In the genomic region with DNA sequence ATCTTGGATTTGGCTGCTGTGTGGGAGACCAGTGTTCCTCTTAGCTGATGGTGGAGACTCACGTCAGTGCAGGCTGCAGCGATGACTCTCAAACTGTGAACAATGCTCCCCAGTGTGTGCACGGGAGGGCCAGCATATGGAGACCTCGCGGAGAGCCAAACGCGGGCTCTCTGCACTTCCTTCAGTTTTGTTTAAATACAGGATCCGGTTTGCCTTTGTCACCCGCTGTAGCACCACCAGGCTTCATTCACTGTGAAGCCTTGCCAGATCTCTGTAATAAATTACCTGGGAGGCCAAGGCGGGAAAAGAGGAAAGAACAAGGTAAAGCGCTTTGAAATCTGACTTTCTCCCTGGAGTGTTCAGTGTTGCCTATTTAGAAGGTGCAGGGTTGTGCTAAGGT, we compare ENCODE assay signal across 1 cellular context.
TF ChIP-seq lines count a peak whose summit lies in the region.

No MANE protein-coding gene starts in this region.

TF ChIP-seq in HepG2, 621 proteins besides CTCF, POLR2A, EP300 and RAD21 (continued from another document and continues in another):
- TF ChIP-seq, protein P1, sequence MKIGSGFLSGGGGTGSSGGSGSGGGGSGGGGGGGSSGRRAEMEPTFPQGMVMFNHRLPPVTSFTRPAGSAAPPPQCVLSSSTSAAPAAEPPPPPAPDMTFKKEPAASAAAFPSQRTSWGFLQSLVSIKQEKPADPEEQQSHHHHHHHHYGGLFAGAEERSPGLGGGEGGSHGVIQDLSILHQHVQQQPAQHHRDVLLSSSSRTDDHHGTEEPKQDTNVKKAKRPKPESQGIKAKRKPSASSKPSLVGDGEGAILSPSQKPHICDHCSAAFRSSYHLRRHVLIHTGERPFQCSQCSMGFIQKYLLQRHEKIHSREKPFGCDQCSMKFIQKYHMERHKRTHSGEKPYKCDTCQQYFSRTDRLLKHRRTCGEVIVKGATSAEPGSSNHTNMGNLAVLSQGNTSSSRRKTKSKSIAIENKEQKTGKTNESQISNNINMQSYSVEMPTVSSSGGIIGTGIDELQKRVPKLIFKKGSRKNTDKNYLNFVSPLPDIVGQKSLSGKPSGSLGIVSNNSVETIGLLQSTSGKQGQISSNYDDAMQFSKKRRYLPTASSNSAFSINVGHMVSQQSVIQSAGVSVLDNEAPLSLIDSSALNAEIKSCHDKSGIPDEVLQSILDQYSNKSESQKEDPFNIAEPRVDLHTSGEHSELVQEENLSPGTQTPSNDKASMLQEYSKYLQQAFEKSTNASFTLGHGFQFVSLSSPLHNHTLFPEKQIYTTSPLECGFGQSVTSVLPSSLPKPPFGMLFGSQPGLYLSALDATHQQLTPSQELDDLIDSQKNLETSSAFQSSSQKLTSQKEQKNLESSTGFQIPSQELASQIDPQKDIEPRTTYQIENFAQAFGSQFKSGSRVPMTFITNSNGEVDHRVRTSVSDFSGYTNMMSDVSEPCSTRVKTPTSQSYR (CRISPR knock-in tag; IDR thresholded peaks at IDR 0.05; ENCODE audit: borderline replicate concordance), result no peak
- TF ChIP-seq PRPF4 (IDR thresholded peaks at IDR 0.05; ENCODE audit: low read depth, low read length, poor library complexity, severe bottlenecking), result no peak
- TF ChIP-seq, protein P2, sequence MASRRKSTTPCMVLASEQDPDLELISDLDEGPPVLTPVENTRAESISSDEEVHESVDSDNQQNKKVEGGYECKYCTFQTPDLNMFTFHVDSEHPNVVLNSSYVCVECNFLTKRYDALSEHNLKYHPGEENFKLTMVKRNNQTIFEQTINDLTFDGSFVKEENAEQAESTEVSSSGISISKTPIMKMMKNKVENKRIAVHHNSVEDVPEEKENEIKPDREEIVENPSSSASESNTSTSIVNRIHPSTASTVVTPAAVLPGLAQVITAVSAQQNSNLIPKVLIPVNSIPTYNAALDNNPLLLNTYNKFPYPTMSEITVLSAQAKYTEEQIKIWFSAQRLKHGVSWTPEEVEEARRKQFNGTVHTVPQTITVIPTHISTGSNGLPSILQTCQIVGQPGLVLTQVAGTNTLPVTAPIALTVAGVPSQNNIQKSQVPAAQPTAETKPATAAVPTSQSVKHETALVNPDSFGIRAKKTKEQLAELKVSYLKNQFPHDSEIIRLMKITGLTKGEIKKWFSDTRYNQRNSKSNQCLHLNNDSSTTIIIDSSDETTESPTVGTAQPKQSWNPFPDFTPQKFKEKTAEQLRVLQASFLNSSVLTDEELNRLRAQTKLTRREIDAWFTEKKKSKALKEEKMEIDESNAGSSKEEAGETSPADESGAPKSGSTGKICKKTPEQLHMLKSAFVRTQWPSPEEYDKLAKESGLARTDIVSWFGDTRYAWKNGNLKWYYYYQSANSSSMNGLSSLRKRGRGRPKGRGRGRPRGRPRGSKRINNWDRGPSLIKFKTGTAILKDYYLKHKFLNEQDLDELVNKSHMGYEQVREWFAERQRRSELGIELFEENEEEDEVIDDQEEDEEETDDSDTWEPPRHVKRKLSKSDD (CRISPR knock-in tag; IDR thresholded peaks at IDR 0.05; ENCODE audit: low read depth), result no peak
- TF ChIP-seq, protein P3, sequence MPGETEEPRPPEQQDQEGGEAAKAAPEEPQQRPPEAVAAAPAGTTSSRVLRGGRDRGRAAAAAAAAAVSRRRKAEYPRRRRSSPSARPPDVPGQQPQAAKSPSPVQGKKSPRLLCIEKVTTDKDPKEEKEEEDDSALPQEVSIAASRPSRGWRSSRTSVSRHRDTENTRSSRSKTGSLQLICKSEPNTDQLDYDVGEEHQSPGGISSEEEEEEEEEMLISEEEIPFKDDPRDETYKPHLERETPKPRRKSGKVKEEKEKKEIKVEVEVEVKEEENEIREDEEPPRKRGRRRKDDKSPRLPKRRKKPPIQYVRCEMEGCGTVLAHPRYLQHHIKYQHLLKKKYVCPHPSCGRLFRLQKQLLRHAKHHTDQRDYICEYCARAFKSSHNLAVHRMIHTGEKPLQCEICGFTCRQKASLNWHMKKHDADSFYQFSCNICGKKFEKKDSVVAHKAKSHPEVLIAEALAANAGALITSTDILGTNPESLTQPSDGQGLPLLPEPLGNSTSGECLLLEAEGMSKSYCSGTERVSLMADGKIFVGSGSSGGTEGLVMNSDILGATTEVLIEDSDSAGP (CRISPR knock-in tag; IDR thresholded peaks at IDR 0.05; ENCODE audit: borderline replicate concordance), result no peak
- no peak for TF ChIP-seq SMC3 (IDR thresholded peaks at IDR 0.05; ENCODE audit: low read length)
- no peak for TF ChIP-seq KAT2B (IDR thresholded peaks at IDR 0.05; ENCODE audit: borderline replicate concordance, low read depth, low read length)
- TF ChIP-seq ZNF546 (CRISPR knock-in tag; conservative IDR thresholded peaks at IDR 0.05), result no peak
- no peak for TF ChIP-seq ZNF17 (CRISPR knock-in tag; IDR thresholded peaks at IDR 0.05)
- TF ChIP-seq, protein P4, sequence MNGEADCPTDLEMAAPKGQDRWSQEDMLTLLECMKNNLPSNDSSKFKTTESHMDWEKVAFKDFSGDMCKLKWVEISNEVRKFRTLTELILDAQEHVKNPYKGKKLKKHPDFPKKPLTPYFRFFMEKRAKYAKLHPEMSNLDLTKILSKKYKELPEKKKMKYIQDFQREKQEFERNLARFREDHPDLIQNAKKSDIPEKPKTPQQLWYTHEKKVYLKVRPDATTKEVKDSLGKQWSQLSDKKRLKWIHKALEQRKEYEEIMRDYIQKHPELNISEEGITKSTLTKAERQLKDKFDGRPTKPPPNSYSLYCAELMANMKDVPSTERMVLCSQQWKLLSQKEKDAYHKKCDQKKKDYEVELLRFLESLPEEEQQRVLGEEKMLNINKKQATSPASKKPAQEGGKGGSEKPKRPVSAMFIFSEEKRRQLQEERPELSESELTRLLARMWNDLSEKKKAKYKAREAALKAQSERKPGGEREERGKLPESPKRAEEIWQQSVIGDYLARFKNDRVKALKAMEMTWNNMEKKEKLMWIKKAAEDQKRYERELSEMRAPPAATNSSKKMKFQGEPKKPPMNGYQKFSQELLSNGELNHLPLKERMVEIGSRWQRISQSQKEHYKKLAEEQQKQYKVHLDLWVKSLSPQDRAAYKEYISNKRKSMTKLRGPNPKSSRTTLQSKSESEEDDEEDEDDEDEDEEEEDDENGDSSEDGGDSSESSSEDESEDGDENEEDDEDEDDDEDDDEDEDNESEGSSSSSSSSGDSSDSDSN (CRISPR knock-in tag; IDR thresholded peaks at IDR 0.05), result peak; percentile 32; the same call in 1 of the 2 replicates
- no peak for TF ChIP-seq MTF1 (CRISPR knock-in tag; IDR thresholded peaks at IDR 0.05)
- no peak for TF ChIP-seq HCFC1 (IDR thresholded peaks at IDR 0.05; ENCODE audit: low read depth, low read length)
- TF ChIP-seq ZNF12 (CRISPR knock-in tag; IDR thresholded peaks at IDR 0.05), result peak; percentile 65; the same call in 1 of the 2 replicates
- TF ChIP-seq, protein P5, sequence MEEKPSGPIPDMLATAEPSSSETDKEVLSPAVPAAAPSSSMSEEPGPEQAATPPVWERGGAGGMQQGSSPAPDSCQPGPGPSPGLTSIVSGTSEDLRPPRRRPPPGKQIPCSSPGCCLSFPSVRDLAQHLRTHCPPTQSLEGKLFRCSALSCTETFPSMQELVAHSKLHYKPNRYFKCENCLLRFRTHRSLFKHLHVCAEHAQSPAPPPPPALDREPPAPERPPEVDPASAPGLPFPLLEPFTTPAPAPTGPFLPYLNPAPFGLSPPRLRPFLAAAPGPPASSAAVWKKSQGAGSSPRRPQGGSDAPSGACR (CRISPR knock-in tag; IDR thresholded peaks at IDR 0.05), result no peak
- TF ChIP-seq, protein P6, sequence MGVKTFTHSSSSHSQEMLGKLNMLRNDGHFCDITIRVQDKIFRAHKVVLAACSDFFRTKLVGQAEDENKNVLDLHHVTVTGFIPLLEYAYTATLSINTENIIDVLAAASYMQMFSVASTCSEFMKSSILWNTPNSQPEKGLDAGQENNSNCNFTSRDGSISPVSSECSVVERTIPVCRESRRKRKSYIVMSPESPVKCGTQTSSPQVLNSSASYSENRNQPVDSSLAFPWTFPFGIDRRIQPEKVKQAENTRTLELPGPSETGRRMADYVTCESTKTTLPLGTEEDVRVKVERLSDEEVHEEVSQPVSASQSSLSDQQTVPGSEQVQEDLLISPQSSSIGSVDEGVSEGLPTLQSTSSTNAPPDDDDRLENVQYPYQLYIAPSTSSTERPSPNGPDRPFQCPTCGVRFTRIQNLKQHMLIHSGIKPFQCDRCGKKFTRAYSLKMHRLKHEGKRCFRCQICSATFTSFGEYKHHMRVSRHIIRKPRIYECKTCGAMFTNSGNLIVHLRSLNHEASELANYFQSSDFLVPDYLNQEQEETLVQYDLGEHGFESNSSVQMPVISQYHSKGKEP (CRISPR knock-in tag; IDR thresholded peaks at IDR 0.05), result no peak
- no peak for TF ChIP-seq ATM (IDR thresholded peaks at IDR 0.05; ENCODE audit: borderline replicate concordance)
- TF ChIP-seq, protein P7, sequence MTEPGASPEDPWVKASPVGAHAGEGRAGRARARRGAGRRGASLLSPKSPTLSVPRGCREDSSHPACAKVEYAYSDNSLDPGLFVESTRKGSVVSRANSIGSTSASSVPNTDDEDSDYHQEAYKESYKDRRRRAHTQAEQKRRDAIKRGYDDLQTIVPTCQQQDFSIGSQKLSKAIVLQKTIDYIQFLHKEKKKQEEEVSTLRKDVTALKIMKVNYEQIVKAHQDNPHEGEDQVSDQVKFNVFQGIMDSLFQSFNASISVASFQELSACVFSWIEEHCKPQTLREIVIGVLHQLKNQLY (CRISPR knock-in tag; IDR thresholded peaks at IDR 0.05), result no peak
- no peak for TF ChIP-seq ZNF430 (CRISPR knock-in tag; IDR thresholded peaks at IDR 0.05)
- no peak for TF ChIP-seq SETDB1 (CRISPR knock-in tag; IDR thresholded peaks at IDR 0.05; ENCODE audit: borderline replicate concordance)
- TF ChIP-seq, protein P8, sequence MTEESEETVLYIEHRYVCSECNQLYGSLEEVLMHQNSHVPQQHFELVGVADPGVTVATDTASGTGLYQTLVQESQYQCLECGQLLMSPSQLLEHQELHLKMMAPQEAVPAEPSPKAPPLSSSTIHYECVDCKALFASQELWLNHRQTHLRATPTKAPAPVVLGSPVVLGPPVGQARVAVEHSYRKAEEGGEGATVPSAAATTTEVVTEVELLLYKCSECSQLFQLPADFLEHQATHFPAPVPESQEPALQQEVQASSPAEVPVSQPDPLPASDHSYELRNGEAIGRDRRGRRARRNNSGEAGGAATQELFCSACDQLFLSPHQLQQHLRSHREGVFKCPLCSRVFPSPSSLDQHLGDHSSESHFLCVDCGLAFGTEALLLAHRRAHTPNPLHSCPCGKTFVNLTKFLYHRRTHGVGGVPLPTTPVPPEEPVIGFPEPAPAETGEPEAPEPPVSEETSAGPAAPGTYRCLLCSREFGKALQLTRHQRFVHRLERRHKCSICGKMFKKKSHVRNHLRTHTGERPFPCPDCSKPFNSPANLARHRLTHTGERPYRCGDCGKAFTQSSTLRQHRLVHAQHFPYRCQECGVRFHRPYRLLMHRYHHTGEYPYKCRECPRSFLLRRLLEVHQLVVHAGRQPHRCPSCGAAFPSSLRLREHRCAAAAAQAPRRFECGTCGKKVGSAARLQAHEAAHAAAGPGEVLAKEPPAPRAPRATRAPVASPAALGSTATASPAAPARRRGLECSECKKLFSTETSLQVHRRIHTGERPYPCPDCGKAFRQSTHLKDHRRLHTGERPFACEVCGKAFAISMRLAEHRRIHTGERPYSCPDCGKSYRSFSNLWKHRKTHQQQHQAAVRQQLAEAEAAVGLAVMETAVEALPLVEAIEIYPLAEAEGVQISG (CRISPR knock-in tag; IDR thresholded peaks at IDR 0.05), result peak; percentile 46; the same call in 1 of the 2 replicates
- TF ChIP-seq ZNF780A (CRISPR knock-in tag; IDR thresholded peaks at IDR 0.05), result no peak
- TF ChIP-seq ZNF354B (CRISPR knock-in tag; IDR thresholded peaks at IDR 0.05), result no peak
- TF ChIP-seq, protein P9, sequence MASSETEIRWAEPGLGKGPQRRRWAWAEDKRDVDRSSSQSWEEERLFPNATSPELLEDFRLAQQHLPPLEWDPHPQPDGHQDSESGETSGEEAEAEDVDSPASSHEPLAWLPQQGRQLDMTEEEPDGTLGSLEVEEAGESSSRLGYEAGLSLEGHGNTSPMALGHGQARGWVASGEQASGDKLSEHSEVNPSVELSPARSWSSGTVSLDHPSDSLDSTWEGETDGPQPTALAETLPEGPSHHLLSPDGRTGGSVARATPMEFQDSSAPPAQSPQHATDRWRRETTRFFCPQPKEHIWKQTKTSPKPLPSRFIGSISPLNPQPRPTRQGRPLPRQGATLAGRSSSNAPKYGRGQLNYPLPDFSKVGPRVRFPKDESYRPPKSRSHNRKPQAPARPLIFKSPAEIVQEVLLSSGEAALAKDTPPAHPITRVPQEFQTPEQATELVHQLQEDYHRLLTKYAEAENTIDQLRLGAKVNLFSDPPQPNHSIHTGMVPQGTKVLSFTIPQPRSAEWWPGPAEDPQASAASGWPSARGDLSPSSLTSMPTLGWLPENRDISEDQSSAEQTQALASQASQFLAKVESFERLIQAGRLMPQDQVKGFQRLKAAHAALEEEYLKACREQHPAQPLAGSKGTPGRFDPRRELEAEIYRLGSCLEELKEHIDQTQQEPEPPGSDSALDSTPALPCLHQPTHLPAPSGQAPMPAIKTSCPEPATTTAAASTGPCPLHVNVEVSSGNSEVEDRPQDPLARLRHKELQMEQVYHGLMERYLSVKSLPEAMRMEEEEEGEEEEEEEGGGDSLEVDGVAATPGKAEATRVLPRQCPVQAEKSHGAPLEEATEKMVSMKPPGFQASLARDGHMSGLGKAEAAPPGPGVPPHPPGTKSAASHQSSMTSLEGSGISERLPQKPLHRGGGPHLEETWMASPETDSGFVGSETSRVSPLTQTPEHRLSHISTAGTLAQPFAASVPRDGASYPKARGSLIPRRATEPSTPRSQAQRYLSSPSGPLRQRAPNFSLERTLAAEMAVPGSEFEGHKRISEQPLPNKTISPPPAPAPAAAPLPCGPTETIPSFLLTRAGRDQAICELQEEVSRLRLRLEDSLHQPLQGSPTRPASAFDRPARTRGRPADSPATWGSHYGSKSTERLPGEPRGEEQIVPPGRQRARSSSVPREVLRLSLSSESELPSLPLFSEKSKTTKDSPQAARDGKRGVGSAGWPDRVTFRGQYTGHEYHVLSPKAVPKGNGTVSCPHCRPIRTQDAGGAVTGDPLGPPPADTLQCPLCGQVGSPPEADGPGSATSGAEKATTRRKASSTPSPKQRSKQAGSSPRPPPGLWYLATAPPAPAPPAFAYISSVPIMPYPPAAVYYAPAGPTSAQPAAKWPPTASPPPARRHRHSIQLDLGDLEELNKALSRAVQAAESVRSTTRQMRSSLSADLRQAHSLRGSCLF (CRISPR knock-in tag; IDR thresholded peaks at IDR 0.05; ENCODE audit: borderline replicate concordance), result no peak
- peak; percentile 25; the same call in 1 of the 2 replicates for TF ChIP-seq FOXA3 (CRISPR knock-in tag; IDR thresholded peaks at IDR 0.05)
- no peak for TF ChIP-seq ZNF556 (CRISPR knock-in tag; IDR thresholded peaks at IDR 0.05; ENCODE audit: borderline replicate concordance)
- TF ChIP-seq HNRNPH1 (optimal IDR thresholded peaks at IDR 0.05; ENCODE audit: low read depth, low read length), result no peak
- no peak for TF ChIP-seq MTA1 (CRISPR knock-in tag; IDR thresholded peaks at IDR 0.05; ENCODE audit: borderline replicate concordance)
- no peak for TF ChIP-seq ZNF460 (CRISPR knock-in tag; IDR thresholded peaks at IDR 0.05; ENCODE audit: borderline replicate concordance)
